Comparison of ENCODE assay signal across 8 cellular contexts in genomic region chr21:26966978-26967913, GRCh38. TPM values are rescaled to one million over a fixed set of nuclear protein-coding genes. Genes with fewer than 3 reads are reported as not detected.
DNase-seq lines count a peak whose midpoint lies in the region; ATAC-seq and TF ChIP-seq lines count a peak whose summit lies in the region.

TSS of gene ADAMTS5 (minus strand) at chr21:26967088. CDS start at chr21:26966391, 697 bp downstream.

- H3K4me1 Mint-ChIP-seq in osteocyte (ENCODE audit: unreplicated experiment), result peaks cover 34% of the 10 kb centered on the region
- H3K4me1 Mint-ChIP-seq in T-helper 17 cell, result peaks cover 4% of the 10 kb centered on the region

- POLR2A ChIA-PET in HEK293 (lab: Yijun Ruan, JAX), result interaction anchor here (0.6 to 1.4 kb wide), 8 partner anchors 14 to 246 kb away, joined by 3 to 5 read pairs (median 3); partner anchors contain the start of gene ADAMTS1

- peak within 1 kb of the TSS; percentile 98 for H3K4me3 Mint-ChIP-seq in osteocyte (ENCODE audit: unreplicated experiment)
- H3K4me3 Mint-ChIP-seq in T-helper 17 cell, result no peak within 1 kb of the TSS

- peak within 1 kb of the TSS; percentile 86 for H3K27ac ChIP-seq in HEK293 (ENCODE audit: extremely low read depth, low read depth, low read length)

- H3K27me3 Mint-ChIP-seq in osteocyte (ENCODE audit: unreplicated experiment), result no peaks in the 10 kb centered on the region
- peaks cover 59% of the 10 kb centered on the region for H3K27me3 Mint-ChIP-seq in T-helper 17 cell

- peak within 1 kb of the TSS; percentile 59 for H3K4me3 ChIP-seq in HEK293 (ENCODE audit: low read depth, low read length)
- H3K4me3 ChIP-seq in foreskin fibroblast (ENCODE audit: low read depth in 1 of 2, low read length in 2 of 2), result peak within 1 kb of the TSS; percentile 61 to 90

- H3K9me3 ChIP-seq in HEK293 (ENCODE audit: control insufficient read depth, insufficient read depth, low read depth, low read length) (no peaks in the 10 kb centered on the region), T-helper 17 cell (ENCODE audit: control insufficient read depth, low read length, poor library complexity, severe bottlenecking) (no peaks in the 10 kb centered on the region)

- H3K4me1 ChIP-seq in HEK293 (ENCODE audit: control insufficient read depth, insufficient read depth, low read length), result peaks cover 3% of the 10 kb centered on the region; the same call in 1 of the 2 replicates

- no peaks in the 10 kb centered on the region for H3K9me3 Mint-ChIP-seq in osteocyte (ENCODE audit: unreplicated experiment)

- H3K36me3 Mint-ChIP-seq in osteocyte (ENCODE audit: unreplicated experiment) (peaks cover 15% of the 10 kb centered on the region), T-helper 17 cell (ENCODE audit: low read depth) (no peaks in the 10 kb centered on the region)

- no peaks in the 10 kb centered on the region for H3K36me3 ChIP-seq in HEK293 (ENCODE audit: control insufficient read depth in 2 of 2, insufficient read depth in 1 of 2, low read length in 2 of 2)

- ATAC-seq in T-helper 17 cell (no peak), HG02759 (IDR thresholded peaks at IDR 0.05; ENCODE audit: unreplicated experiment) (no peak)

- peak within 1 kb of the TSS; percentile 98 for H3K27ac Mint-ChIP-seq in osteocyte (ENCODE audit: unreplicated experiment)
- no peak within 1 kb of the TSS for H3K27ac Mint-ChIP-seq in T-helper 17 cell

- CTCF ChIA-PET in HEK293 (lab: Yijun Ruan, JAX), result interaction anchor here (0.5 to 1.2 kb wide), 7 partner anchors 13 to 1087 kb away, joined by 3 to 5 read pairs (median 4); no protein-coding TSS in a partner anchor

- TF ChIP-seq CTCF in HEK293 (tag by site-specific recombination; IDR thresholded peaks at IDR 0.05) (no peak), foreskin fibroblast (IDR thresholded peaks at IDR 0.05; ENCODE audit: low read depth, low read length) (no peak), osteocyte (IDR thresholded peaks at IDR 0.05) (peak; percentile 11)

- DNase-seq in SIG-M5 treated with dmso at 0.1 percent for 504 hours (lab: John Stamatoyannopoulos, UW; ENCODE audit: unreplicated experiment) (peak; percentile 92), foreskin fibroblast (peak; percentile 75 to 88), osteocyte (ENCODE audit: extremely low spot score, unreplicated experiment) (peak; percentile 89), T-helper 17 cell (no peak), DMS79 treated with DMSO at 0.1 percent for 48 hours (lab: John Stamatoyannopoulos, UW) (no peak)
- no peak for DNase-seq in activated naive CD4-positive, alpha-beta T cell treated with Interleukin-2 at 50 U/mL for 16 hours

TF ChIP-seq in HEK293, 187 proteins besides CTCF, POLR2A, EP300 and RAD21 (continues in another document):
- TF ChIP-seq ZNF169 (tag by site-specific recombination; IDR thresholded peaks at IDR 0.05) (no peak), INSM2 (tag by site-specific recombination; IDR thresholded peaks at IDR 0.05) (no peak), ZNF426 (tag by site-specific recombination; IDR thresholded peaks at IDR 0.05) (no peak), ZNF692 (tag by site-specific recombination; IDR thresholded peaks at IDR 0.05) (0 out of 2 replicates have a peak, but pooled peaks have one; percentile 30), ZBTB48 (tag by site-specific recombination; IDR thresholded peaks at IDR 0.05) (0 out of 2 replicates have a peak, but pooled peaks have one; percentile 24), ZSCAN16 (tag by site-specific recombination; IDR thresholded peaks at IDR 0.05) (no peak), ZNF202 (tag by site-specific recombination; IDR thresholded peaks at IDR 0.05; ENCODE audit: borderline replicate concordance) (0 out of 2 replicates have a peak, but pooled peaks have one; percentile 16), ZNF621 (tag by site-specific recombination; IDR thresholded peaks at IDR 0.05) (no peak), ZNF561 (tag by site-specific recombination; IDR thresholded peaks at IDR 0.05; ENCODE audit: borderline replicate concordance) (no peak), ZNF132 (tag by site-specific recombination; IDR thresholded peaks at IDR 0.05; ENCODE audit: borderline replicate concordance) (no peak), ZNF398 (tag by site-specific recombination; IDR thresholded peaks at IDR 0.05) (peak; percentile 95), ZNF335 (tag by site-specific recombination; conservative IDR thresholded peaks at IDR 0.05) (peak; percentile 33)
- TF ChIP-seq, protein P1, sequence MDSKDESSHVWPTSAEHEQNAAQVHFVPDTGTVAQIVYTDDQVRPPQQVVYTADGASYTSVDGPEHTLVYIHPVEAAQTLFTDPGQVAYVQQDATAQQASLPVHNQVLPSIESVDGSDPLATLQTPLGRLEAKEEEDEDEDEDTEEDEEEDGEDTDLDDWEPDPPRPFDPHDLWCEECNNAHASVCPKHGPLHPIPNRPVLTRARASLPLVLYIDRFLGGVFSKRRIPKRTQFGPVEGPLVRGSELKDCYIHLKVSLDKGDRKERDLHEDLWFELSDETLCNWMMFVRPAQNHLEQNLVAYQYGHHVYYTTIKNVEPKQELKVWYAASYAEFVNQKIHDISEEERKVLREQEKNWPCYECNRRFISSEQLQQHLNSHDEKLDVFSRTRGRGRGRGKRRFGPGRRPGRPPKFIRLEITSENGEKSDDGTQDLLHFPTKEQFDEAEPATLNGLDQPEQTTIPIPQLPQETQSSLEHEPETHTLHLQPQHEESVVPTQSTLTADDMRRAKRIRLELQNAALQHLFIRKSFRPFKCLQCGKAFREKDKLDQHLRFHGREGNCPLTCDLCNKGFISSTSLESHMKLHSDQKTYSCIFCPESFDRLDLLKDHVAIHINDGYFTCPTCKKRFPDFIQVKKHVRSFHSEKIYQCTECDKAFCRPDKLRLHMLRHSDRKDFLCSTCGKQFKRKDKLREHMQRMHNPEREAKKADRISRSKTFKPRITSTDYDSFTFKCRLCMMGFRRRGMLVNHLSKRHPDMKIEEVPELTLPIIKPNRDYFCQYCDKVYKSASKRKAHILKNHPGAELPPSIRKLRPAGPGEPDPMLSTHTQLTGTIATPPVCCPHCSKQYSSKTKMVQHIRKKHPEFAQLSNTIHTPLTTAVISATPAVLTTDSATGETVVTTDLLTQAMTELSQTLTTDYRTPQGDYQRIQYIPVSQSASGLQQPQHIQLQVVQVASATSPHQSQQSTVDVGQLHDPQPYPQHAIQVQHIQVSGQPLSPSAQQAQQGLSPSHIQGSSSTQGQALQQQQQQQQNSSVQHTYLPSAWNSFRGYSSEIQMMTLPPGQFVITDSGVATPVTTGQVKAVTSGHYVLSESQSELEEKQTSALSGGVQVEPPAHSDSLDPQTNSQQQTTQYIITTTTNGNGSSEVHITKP (tag by site-specific recombination; IDR thresholded peaks at IDR 0.05), result peak; percentile 76

RNA-seq across cellular contexts. Expression of gene ADAMTS5, which starts in this region (rescaled TPM):
- total RNA-seq in osteocyte, result 62.8 and 65.0 TPM in 2 replicates
- total RNA-seq in T-helper 17 cell, result not detected

Comparison
In these comparisons a context has a peak if more than half of its experiments do, and no peak if none do; other contexts are left out.
1. RNA of gene ADAMTS5 (total RNA-seq): 62.8 to 65.0 TPM in osteocyte; not detected in T-helper 17 cell; every median in the first group is over 10 times any median in the second.
2. DNase-seq: peak in SIG-M5 treated with dmso at 0.1 percent for 504 hours (single experiment), foreskin fibroblast (2 of 2) and osteocyte (single experiment); none in T-helper 17 cell (0 of 3), activated naive CD4-positive, alpha-beta T cell treated with Interleukin-2 at 50 U/mL for 16 hours (single experiment) and DMS79 treated with DMSO at 0.1 percent for 48 hours (single experiment).